Comparison of ENCODE assay signal across 8 cellular contexts in genomic region chr7:43582503-43583423, GRCh38. TPM values are rescaled to one million over a fixed set of nuclear protein-coding genes. Genes with fewer than 3 reads are reported as not detected.
A peak's percentile ranks its signal among the peaks of the same experiment; 100 is the strongest.
DNase-seq lines count a peak whose midpoint lies in the region; ATAC-seq, FAIRE-seq and TF ChIP-seq lines count a peak whose summit lies in the region.

Gene STK17A, plus strand, starts transcription at chr7:43583108. Its CDS starts 136 bp downstream, at chr7:43583244.

- H3F3A ChIP-seq in neural progenitor cell (ENCODE audit: low read depth), result peaks cover 26% of the 10 kb centered on the region

- DNase-seq in H54 (ENCODE audit: insufficient read length, low spot score) (peak; percentile 94), LoVo (ENCODE audit: low spot score) (peak; percentile 99), SHP77 treated with DMSO at 0.1 percent for 48 hours (lab: John Stamatoyannopoulos, UW) (peak; percentile 92), activated gamma-delta T cell (lab: John Stamatoyannopoulos, UW) (peak; percentile 94), foreskin keratinocyte (peak in 1 of 2 donors; percentile 77), neural progenitor cell (ENCODE audit: low spot score) (peak; percentile 95)

- H2AFZ ChIP-seq in neural progenitor cell (replicated peaks), result peak within 1 kb of the TSS; percentile 90

- peak; percentile 78 for FAIRE-seq in H54 (lab: Jason Lieb, UNC)

- peak; percentile 98 for TF ChIP-seq POLR2A in H54 (IDR thresholded peaks at IDR 0.05; ENCODE audit: low read depth, low read length)

- peak; percentile 92 for ATAC-seq in foreskin keratinocyte

- peak within 1 kb of the TSS; percentile 89 for H3K27ac Mint-ChIP-seq in neural progenitor cell

- H3K4me1 ChIP-seq in ES-I3 (ENCODE audit: insufficient read depth, low read length) (peaks cover 19% of the 10 kb centered on the region), foreskin keratinocyte (peaks cover 21% of the 10 kb centered on the region), neural progenitor cell (peaks cover 16% of the 10 kb centered on the region), subcutaneous abdominal adipose tissue (ENCODE audit: control insufficient read depth in 5 of 5, insufficient read depth in 5 of 5, low read length in 5 of 5) (peaks cover 0 to 27% (median 24%) of the 10 kb centered on the region in 5 donors)

- H3K27ac ChIP-seq in foreskin keratinocyte (peak within 1 kb of the TSS; percentile 56), neural progenitor cell (no peak within 1 kb of the TSS), subcutaneous abdominal adipose tissue (ENCODE audit: low read depth, low read length) (peak within 1 kb of the TSS; percentile 91)

- H3K9ac ChIP-seq in ES-I3 (ENCODE audit: low read depth, low read length) (peak within 1 kb of the TSS; percentile 86), neural progenitor cell (peak within 1 kb of the TSS; percentile 44), subcutaneous abdominal adipose tissue (ENCODE audit: low read length in 5 of 5) (peak within 1 kb of the TSS; percentile 88 to 96 (median 93))

- no peaks in the 10 kb centered on the region for H3K36me3 Mint-ChIP-seq in neural progenitor cell

- no peaks in the 10 kb centered on the region for H3K9me3 Mint-ChIP-seq in neural progenitor cell

- peak within 1 kb of the TSS; percentile 95 for H3K4me2 ChIP-seq in neural progenitor cell

- H3K4me3 Mint-ChIP-seq in neural progenitor cell, result peak within 1 kb of the TSS; percentile 92

- H3K27me3 ChIP-seq in foreskin keratinocyte, result no peaks in the 10 kb centered on the region
- H3K27me3 ChIP-seq in neural progenitor cell, result peaks cover 37% of the 10 kb centered on the region
- H3K27me3 ChIP-seq in subcutaneous abdominal adipose tissue (ENCODE audit: control insufficient read depth in 5 of 5, insufficient read depth in 4 of 5, low read length in 5 of 5), result peaks cover 0 to 3% (median 0%) of the 10 kb centered on the region in 5 donors

- peaks cover 16% of the 10 kb centered on the region for H4K20me1 ChIP-seq in neural progenitor cell (ENCODE audit: low read depth)

- H3K4me3 ChIP-seq in neural progenitor cell (peak within 1 kb of the TSS; percentile 96), subcutaneous abdominal adipose tissue (ENCODE audit: low read depth in 1 of 5, low read length in 5 of 5) (peak within 1 kb of the TSS; percentile 83 to 97 (median 93))

- H3K27me3 Mint-ChIP-seq in neural progenitor cell (ENCODE audit: insufficient read depth, low read depth), result peaks cover 2% of the 10 kb centered on the region

- H3K9me3 ChIP-seq in ES-I3 (ENCODE audit: control insufficient read depth, insufficient read depth, low read length) (no peaks in the 10 kb centered on the region), neural progenitor cell (ENCODE audit: low read depth) (no peaks in the 10 kb centered on the region), subcutaneous abdominal adipose tissue (ENCODE audit: control insufficient read depth in 5 of 5, low read length in 5 of 5) (peaks cover 0 to 5% (median 0%) of the 10 kb centered on the region in 5 donors)

- TF ChIP-seq CTCF in foreskin keratinocyte (conservative IDR thresholded peaks at IDR 0.05) (peak; percentile 100), neural progenitor cell (IDR thresholded peaks at IDR 0.05) (peak; percentile 99)

- H3K79me2 ChIP-seq in neural progenitor cell (ENCODE audit: low read depth), result peaks cover 22% of the 10 kb centered on the region

- H3K4me1 Mint-ChIP-seq in neural progenitor cell, result peaks cover 27% of the 10 kb centered on the region

- H3K36me3 ChIP-seq in ES-I3 (ENCODE audit: insufficient read depth, low read length) (no peaks in the 10 kb centered on the region), neural progenitor cell (no peaks in the 10 kb centered on the region), subcutaneous abdominal adipose tissue (ENCODE audit: control insufficient read depth in 5 of 5, insufficient read depth in 5 of 5, low read length in 5 of 5) (no peaks in the 10 kb centered on the region)

RNA-seq across cellular contexts. Expression of gene STK17A, which starts in this region (rescaled TPM):
- total RNA-seq in foreskin keratinocyte (55.2 and 74.0 TPM in 2 replicates), neural progenitor cell (ENCODE audit: low replicate concordance) (13.1 and 15.6 TPM in 2 replicates)
- 45.9 and 52.1 TPM in 2 replicates for polyA plus RNA-seq in foreskin keratinocyte
